1 cellular context compared by ENCODE assay signal in genomic region chr7:1742555-1743303, GRCh38.
TF ChIP-seq lines count a peak whose summit lies in the region.

No MANE protein-coding gene starts in this region.

TF ChIP-seq in GM23338, 12 proteins besides CTCF, POLR2A, EP300 and RAD21 (continued from another document):
- no peak for TF ChIP-seq REST (IDR thresholded peaks at IDR 0.05; ENCODE audit: unreplicated experiment)
- no peak for TF ChIP-seq ZNF331 (CRISPR knock-in tag; IDR thresholded peaks at IDR 0.05; ENCODE audit: low read depth)
- no peak for TF ChIP-seq JUNB (IDR thresholded peaks at IDR 0.05; ENCODE audit: unreplicated experiment)
